ENCODE assay signal across 23 cellular contexts in the genomic region with DNA sequence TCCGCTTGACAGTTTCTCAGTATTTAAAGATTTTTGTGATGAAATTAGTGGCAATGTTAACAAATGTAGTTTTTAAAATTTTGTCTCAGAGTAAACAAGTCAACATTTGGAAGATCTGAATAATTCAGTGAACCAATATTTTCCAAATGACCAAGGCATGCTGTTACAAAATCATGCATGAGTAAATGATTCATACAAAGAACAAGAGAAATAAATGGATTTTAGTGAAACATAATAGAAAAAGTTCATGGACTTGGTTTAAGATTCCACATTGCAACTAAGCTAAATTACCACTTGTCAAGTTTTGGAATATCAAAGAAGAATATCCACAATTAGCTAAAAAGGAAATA.
"Had no signal": no experiment of that assay in that cellular context is flagged by ENCODE, and none has a peak within 500 bp of the region (broad histone marks: within the 10 kb centered on the region; RNA-seq: fewer than 3 reads in every experiment).

No MANE protein-coding gene starts in this region.

- ATAC-seq: heart left ventricle; lower lobe of right lung; naive thymus-derived CD8-positive, alpha-beta T cell; right lobe of liver; stimulated activated memory B cell treated with anti-CD40 and anti-IgM and Interleukin-4, amounts not matched to agents 10 μg/mL and 1 μg/mL and 100 μg/mL, for 72 hours had no signal

- H3K27me3 ChIP-seq: cardiac muscle cell, neural progenitor cell, right lobe of liver, testis, vagina had no signal

- DNase-seq: activated CD4-positive, alpha-beta T cell treated with anti-CD3 and anti-CD28 coated beads for 1 hour; activated CD4-positive, alpha-beta T cell treated with anti-CD3 and anti-CD28 coated beads, Interleukin-2, amount 50 U/mL, for 1 hour; activated naive CD4-positive, alpha-beta T cell treated with Interleukin-2 at 50 U/mL for 16 hours; activated naive CD8-positive, alpha-beta T cell treated with anti-CD3 and anti-CD28 coated beads for 36 hours; activated T-cell treated with anti-CD3 and anti-CD28 coated beads, Interleukin-2, amount 50 U/mL, for 1 hour; amniotic stem cell; cortex of kidney; endodermal cell; heart left ventricle; islet precursor cell; lower lobe of right lung; naive thymus-derived CD8-positive, alpha-beta T cell; posterior cingulate gyrus; right lobe of liver; small intestine; stimulated activated CD4-positive, alpha-beta T cell treated with anti-CD3 and anti-CD28 coated beads, Interleukin-15, amount 100 ng/mL, for 24 hours; T-helper 1 cell; T-helper 9 cell; testis had no signal

- H3K4me1 ChIP-seq: heart left ventricle, lower lobe of right lung, neural progenitor cell, right lobe of liver, testis, vagina had no signal

- H3K4me3 ChIP-seq: cardiac muscle cell, heart left ventricle, lower lobe of right lung, neural progenitor cell, right lobe of liver, testis, vagina had no signal

- H3K9me3 ChIP-seq: heart left ventricle, lower lobe of right lung, right lobe of liver, testis, vagina had no signal

- H2AFZ ChIP-seq: neural progenitor cell had no signal

- H3K27ac ChIP-seq: cardiac muscle cell, heart left ventricle, lower lobe of right lung, neural progenitor cell, right lobe of liver, testis, vagina had no signal

- H3K9ac ChIP-seq: neural progenitor cell had no signal

- H3K4me2 ChIP-seq: neural progenitor cell had no signal

- H3K36me3 ChIP-seq: cardiac muscle cell, heart left ventricle, lower lobe of right lung, neural progenitor cell, right lobe of liver, vagina had no signal
